In genomic region chr3:121529308-121529707, GRCh38 we compare ENCODE assay signal across 13 cellular contexts. TPM values are rescaled to one million over a fixed set of nuclear protein-coding genes. Genes with fewer than 3 reads are reported as not detected.
A peak's percentile ranks its signal among the peaks of the same experiment; 100 is the strongest.
DNase-seq lines count a peak whose midpoint lies in the region; ATAC-seq and TF ChIP-seq lines count a peak whose summit lies in the region.
"Had no signal": no experiment of that assay in that cellular context is flagged by ENCODE, and none has a peak within 500 bp of the region (broad histone marks: within the 10 kb centered on the region; RNA-seq: fewer than 3 reads in every experiment).

No MANE protein-coding gene starts in this region.

- no peaks in the 10 kb centered on the region for H3K9me2 ChIP-seq in OCI-LY7 (ENCODE audit: insufficient read depth, low read length)

- H3K27ac ChIP-seq in OCI-LY7 (ENCODE audit: low read depth, low read length, poor library complexity, severe bottlenecking): no peak overlapping the region

- H3K27me3 Mint-ChIP-seq in activated CD4-positive, alpha-beta memory T cell treated with anti-CD3 and anti-CD28 coated beads for 36 hours: no peaks in the 10 kb centered on the region

- no peaks in the 10 kb centered on the region for H3K4me1 Mint-ChIP-seq in activated CD4-positive, alpha-beta memory T cell treated with anti-CD3 and anti-CD28 coated beads for 36 hours (ENCODE audit: low read depth)

- H3K27ac Mint-ChIP-seq in activated CD4-positive, alpha-beta memory T cell treated with anti-CD3 and anti-CD28 coated beads for 36 hours: no peak overlapping the region

- BruUV-seq in OCI-LY7 (replicated peaks; lab: Mats Ljungman, UMichigan): no TSS peak

- no peaks in the 10 kb centered on the region for H4K20me1 ChIP-seq in OCI-LY7 (ENCODE audit: insufficient read depth, low read length)

- H3K4me3 ChIP-seq in OCI-LY7 (ENCODE audit: low read depth, low read length, poor library complexity, severe bottlenecking) (no peak overlapping the region), epithelial cell of proximal tubule (ENCODE audit: low read depth, low read length) (no peak overlapping the region)
- H3K4me3 ChIP-seq: lung had no signal

- POLR2A ChIA-PET in OCI-LY7 (lab: Charles Lee): interaction anchor here (1.1 to 1.3 kb wide), 2 partner anchors 12 to 15 kb away, joined by 5 to 7 read pairs; no protein-coding TSS in a partner anchor
- POLR2A ChIA-PET in activated CD4-positive, alpha-beta memory T cell treated with anti-CD3 and anti-CD28 coated beads for 36 hours (lab: Charles Lee): no interaction called here

- ATAC-seq in GM18873 (IDR thresholded peaks at IDR 0.05; ENCODE audit: low FRiP score, unreplicated experiment): no peak

- intact Hi-C loops in OCI-LY7 (cut with micrococcal nuclease; ENCODE audit: unreplicated experiment): no loop called here
- intact Hi-C loops in activated CD4-positive, alpha-beta memory T cell treated with anti-CD3 and anti-CD28 coated beads for 36 hours (cut with micrococcal nuclease): no loop called here

- H3K36me3 Mint-ChIP-seq in activated CD4-positive, alpha-beta memory T cell treated with anti-CD3 and anti-CD28 coated beads for 36 hours: peaks cover 32% of the 10 kb centered on the region

- H3K4me2 ChIP-seq in OCI-LY7 (ENCODE audit: low read length): no peak overlapping the region

- H2AFZ ChIP-seq in OCI-LY7 (ENCODE audit: low read length): no peak overlapping the region

- H3K9me3 ChIP-seq in OCI-LY7 (ENCODE audit: low read length): no peaks in the 10 kb centered on the region

- H3K4me3 Mint-ChIP-seq in activated CD4-positive, alpha-beta memory T cell treated with anti-CD3 and anti-CD28 coated beads for 36 hours: no peak overlapping the region

- TF ChIP-seq CTCF in OCI-LY7 (conservative IDR thresholded peaks at IDR 0.05; ENCODE audit: low read length): peak; percentile 68
- TF ChIP-seq CTCF in epithelial cell of proximal tubule (conservative IDR thresholded peaks at IDR 0.05; ENCODE audit: low read depth, low read length): peak; percentile 67

- H3K79me2 ChIP-seq in OCI-LY7 (ENCODE audit: insufficient read depth, low read depth, low read length): peaks cover 14% of the 10 kb centered on the region; the same call in 1 of the 2 replicates

- H3K9me3 Mint-ChIP-seq in activated CD4-positive, alpha-beta memory T cell treated with anti-CD3 and anti-CD28 coated beads for 36 hours: no peaks in the 10 kb centered on the region

- no peaks in the 10 kb centered on the region for H3K4me1 ChIP-seq in OCI-LY7 (ENCODE audit: insufficient read depth, low read length, poor library complexity, severe bottlenecking)

- CTCF ChIA-PET in OCI-LY7 (lab: Charles Lee; ENCODE audit: unreplicated experiment): no interaction called here
- CTCF ChIA-PET in activated CD4-positive, alpha-beta memory T cell treated with anti-CD3 and anti-CD28 coated beads for 36 hours (lab: Charles Lee): interaction anchor here (0.6 kb wide), 1 partner anchor 16 kb away, joined by 3 read pairs; the partner anchor contains the start of gene POLQ

- DNase-seq in NCI-H1694 treated with DMSO at 0.1 percent for 48 hours (lab: John Stamatoyannopoulos, UW) (peak; percentile 27), NCI-H1694 (lab: John Stamatoyannopoulos, UW) (no peak), OCI-LY7 (ENCODE audit: low spot score) (no peak), epithelial cell of proximal tubule (ENCODE audit: low read depth) (no peak), renal cortical epithelial cell (ENCODE audit: low read depth) (peak; percentile 29), NCI-H2227 (lab: John Stamatoyannopoulos, UW; ENCODE audit: unreplicated experiment) (no peak)
- no peak for DNase-seq in activated CD4-positive, alpha-beta memory T cell treated with anti-CD3 and anti-CD28 coated beads for 36 hours
- DNase-seq: activated CD8-positive, alpha-beta memory T cell treated with anti-CD3 and anti-CD28 coated beads, Interleukin-2, amount 50 U/mL, for 48 hours; effector CD4-positive, alpha-beta T cell; stimulated activated CD4-positive, alpha-beta T cell treated with anti-CD3 and anti-CD28 coated beads, Interleukin-2, amount 100 ng/mL, for 24 hours had no signal

- H3K36me3 ChIP-seq in OCI-LY7 (ENCODE audit: insufficient read depth, low read length): peaks cover 99% of the 10 kb centered on the region

RNA-seq across cellular contexts. Expression of gene POLQ, which starts 16.5 kb away (rescaled TPM):
- total RNA-seq in OCI-LY7 (2014; rRNA removed; shearing (Covaris generic)): 58.2 and 61.1 TPM in 2 replicates
- total RNA-seq in OCI-LY7 (2022) (50.9 and 56.8 TPM in 2 replicates), epithelial cell of proximal tubule (6.9 and 9.2 TPM in 2 replicates), renal cortical epithelial cell (0.45 and 3.8 TPM in 2 replicates)
- 10 to 100 TPM; 23.9 to 25.1 TPM for total RNA-seq in activated CD4-positive, alpha-beta memory T cell treated with anti-CD3 and anti-CD28 coated beads for 36 hours

RNA-seq across cellular contexts. Expression of gene ARGFX, which starts 38.4 kb away (rescaled TPM):
- total RNA-seq in OCI-LY7 (2014; rRNA removed; shearing (Covaris generic)): not detected in 2 replicates
- not detected in 2 replicates for total RNA-seq in OCI-LY7 (2022)
- not detected in 2 replicates for total RNA-seq in epithelial cell of proximal tubule
- total RNA-seq in renal cortical epithelial cell: not detected in 2 replicates
- not detected for total RNA-seq in activated CD4-positive, alpha-beta memory T cell treated with anti-CD3 and anti-CD28 coated beads for 36 hours
- total RNA-seq: lung, temporal lobe had no signal

Comparison
In these comparisons a context has a peak if more than half of its experiments do, and no peak if none do; other contexts are left out.
1. DNase-seq: peak in NCI-H1694 treated with DMSO at 0.1 percent for 48 hours (single experiment) and renal cortical epithelial cell (single experiment); none in NCI-H1694 (single experiment), OCI-LY7 (single experiment), epithelial cell of proximal tubule (single experiment), NCI-H2227 (single experiment) and activated CD4-positive, alpha-beta memory T cell treated with anti-CD3 and anti-CD28 coated beads for 36 hours (single experiment).